Comparison of ENCODE assay signal across 10 cellular contexts in genomic region chr12:5083955-5084849, GRCh38. TPM values are rescaled to one million over a fixed set of nuclear protein-coding genes. Genes with fewer than 3 reads are reported as not detected.
DNase-seq lines count a peak whose midpoint lies in the region; ATAC-seq and TF ChIP-seq lines count a peak whose summit lies in the region.
"Had no signal": no experiment of that assay in that cellular context is flagged by ENCODE, and none has a peak within 500 bp of the region (broad histone marks: within the 10 kb centered on the region; RNA-seq: fewer than 3 reads in every experiment).

No MANE protein-coding gene starts in this region.

- TF ChIP-seq CTCF in GM23338 (conservative IDR thresholded peaks at IDR 0.05; ENCODE audit: low read depth in 2 of 2) (peak; percentile 78 to 79), liver (IDR thresholded peaks at IDR 0.05; ENCODE audit: low read depth, low read length, missing input control) (peak; percentile 72)

- 57% methylated on average over 11 of the region's 11 CpGs for WGBS in liver

- H3K9me3 Mint-ChIP-seq in GM23338: no peaks in the 10 kb centered on the region
- H3K9me3 Mint-ChIP-seq: T-cell had no signal

- DNase-seq in CMK (ENCODE audit: low read depth) (peak; percentile 24), GM23338 (ENCODE audit: low spot score) (peak; percentile 67), NCI-H748 treated with DMSO at 0.1 percent for 48 hours (lab: John Stamatoyannopoulos, UW) (peak; percentile 3), cerebellar cortex (ENCODE audit: low spot score) (peak; percentile 81)
- DNase-seq in effector CD8-positive, alpha-beta T cell (lab: John Stamatoyannopoulos, UW): no peak

- H3K27me3 Mint-ChIP-seq in GM23338 (ENCODE audit: insufficient read depth, low read depth, poor library complexity): no peaks in the 10 kb centered on the region

- H3K4me1 ChIP-seq in GM23338 (ENCODE audit: insufficient read depth): no peaks in the 10 kb centered on the region
- H3K4me1 ChIP-seq in liver (ENCODE audit: control insufficient read depth in 4 of 4, insufficient read depth in 4 of 4, low read length in 3 of 4): no peaks in the 10 kb centered on the region

- no peaks in the 10 kb centered on the region for H3K79me2 ChIP-seq in GM23338 (replicated peaks; ENCODE audit: insufficient read depth)

- no peak overlapping the region for H3K4me2 ChIP-seq in GM23338

- H3K4me3 Mint-ChIP-seq in GM23338: no peak overlapping the region
- H3K4me3 Mint-ChIP-seq: T-cell had no signal

- H3K36me3 ChIP-seq in GM23338 (ENCODE audit: insufficient read depth): no peaks in the 10 kb centered on the region; the same call in 1 of the 2 replicates
- H3K36me3 ChIP-seq in liver (ENCODE audit: control insufficient read depth in 4 of 4, insufficient read depth in 3 of 4, low read depth in 1 of 4, low read length in 3 of 4): no peaks in the 10 kb centered on the region
- H3K36me3 ChIP-seq: neutrophil had no signal

- no peaks in the 10 kb centered on the region for H3K9me2 ChIP-seq in GM23338 (ENCODE audit: insufficient read depth)

- H3K4me3 ChIP-seq in GM23338 (no peak overlapping the region), liver (ENCODE audit: low read depth in 1 of 3, low read length in 3 of 3) (no peak overlapping the region)

- no peak overlapping the region for H3K9ac ChIP-seq in liver (ENCODE audit: low read depth in 1 of 2, low read length in 2 of 2)

- H4K20me1 ChIP-seq in GM23338 (replicated peaks; ENCODE audit: insufficient read depth): no peaks in the 10 kb centered on the region

- TF ChIP-seq RAD21 in liver (IDR thresholded peaks at IDR 0.05): peak; percentile 85 to 86

- no peaks in the 10 kb centered on the region for H3K36me3 Mint-ChIP-seq in GM23338 (ENCODE audit: low read depth)
- H3K36me3 Mint-ChIP-seq: T-cell had no signal

- H3K4me1 Mint-ChIP-seq in GM23338: peaks cover 15% of the 10 kb centered on the region; the same call in 2 of the 3 replicates
- H3K4me1 Mint-ChIP-seq: T-cell had no signal

- H3K27ac ChIP-seq in GM23338 (ENCODE audit: low read depth) (no peak overlapping the region), liver (ENCODE audit: low read depth in 1 of 2, low read length in 2 of 2) (no peak overlapping the region)
- H3K27ac ChIP-seq: neutrophil had no signal

- ATAC-seq in GM23338: peak; percentile 51
- ATAC-seq in HG02588 (IDR thresholded peaks at IDR 0.05; ENCODE audit: unreplicated experiment): no peak
- no peak for ATAC-seq in activated CD4-positive, CD25-positive, alpha-beta regulatory T cell treated with anti-CD3 and anti-CD28 coated beads, Interleukin-2, amount 50 U/mL, for 24 hours
- ATAC-seq: T-cell had no signal

- no peak overlapping the region; the same call in 1 of the 2 replicates for H3K27ac Mint-ChIP-seq in GM23338
- H3K27ac Mint-ChIP-seq: T-cell had no signal

- H3K9me3 ChIP-seq in liver (ENCODE audit: control insufficient read depth in 4 of 4, low read length in 3 of 4): no peaks in the 10 kb centered on the region
- H3K9me3 ChIP-seq: neutrophil had no signal

- H2AFZ ChIP-seq in GM23338: no peak overlapping the region

- H3F3A ChIP-seq in GM23338 (replicated peaks; ENCODE audit: low read depth): no peaks in the 10 kb centered on the region

- H3K27me3 ChIP-seq in GM23338 (ENCODE audit: insufficient read depth) (no peaks in the 10 kb centered on the region), liver (ENCODE audit: control insufficient read depth in 4 of 4, insufficient read depth in 4 of 4, low read length in 3 of 4) (peaks cover 0 to 3% (median 0%) of the 10 kb centered on the region in 4 donors)

TF ChIP-seq in GM23338, 12 proteins besides CTCF, POLR2A, EP300 and RAD21:
- TF ChIP-seq EZH2phosphoT487 (IDR thresholded peaks at IDR 0.05; ENCODE audit: unreplicated experiment) (no peak), JUNB (IDR thresholded peaks at IDR 0.05; ENCODE audit: unreplicated experiment) (no peak), POLR2AphosphoS5 (IDR thresholded peaks at IDR 0.05; ENCODE audit: low read depth) (no peak), ZNF114 (CRISPR knock-in tag; IDR thresholded peaks at IDR 0.05) (no peak)

TF ChIP-seq in liver, 16 proteins besides CTCF, POLR2A, EP300 and RAD21:
- TF ChIP-seq HNF4A (conservative IDR thresholded peaks at IDR 0.05): no peak
- no peak for TF ChIP-seq FOXA2 (IDR thresholded peaks at IDR 0.05)
- TF ChIP-seq ATF3 (IDR thresholded peaks at IDR 0.05): no peak
- TF ChIP-seq GABPA (IDR thresholded peaks at IDR 0.05 in 1 of 2, conservative IDR thresholded peaks at IDR 0.05 in 1 of 2): no peak
- TF ChIP-seq JUND (IDR thresholded peaks at IDR 0.05): no peak
- no peak for TF ChIP-seq RXRA (IDR thresholded peaks at IDR 0.05)
- TF ChIP-seq ZBTB33 (IDR thresholded peaks at IDR 0.05): no peak
- TF ChIP-seq NR2F2 (IDR thresholded peaks at IDR 0.05): no peak
- TF ChIP-seq FOXA1 (IDR thresholded peaks at IDR 0.05): no peak
- no peak for TF ChIP-seq SP1 (IDR thresholded peaks at IDR 0.05)
- no peak for TF ChIP-seq MAX (IDR thresholded peaks at IDR 0.05)
- no peak for TF ChIP-seq YY1 (IDR thresholded peaks at IDR 0.05)
- no peak for TF ChIP-seq TAF1 (conservative IDR thresholded peaks at IDR 0.05)
- TF ChIP-seq HNF4G (IDR thresholded peaks at IDR 0.05): no peak
- no peak for TF ChIP-seq EGR1 (IDR thresholded peaks at IDR 0.05; ENCODE audit: low read depth in 2 of 2)

RNA-seq across cellular contexts. Expression of gene KCNA5, which starts 40.5 kb away (rescaled TPM):
- 0.31 and 0.62 TPM in 2 replicates for total RNA-seq in GM23338 (2014; rRNA removed; shearing (Covaris generic))
- 0.16 and 0.44 TPM in 2 replicates for polyA plus RNA-seq in GM23338 (2016; fragmentation: Nextera tagmentation; extraction: Ambion mirVana)
- total RNA-seq in liver: under 1 TPM; 0.09 to 0.42 TPM
- under 1 TPM in 1 of 2 donors, not detected in 1; 0.12 TPM for polyA plus RNA-seq in liver
- total RNA-seq: T-cell had no signal
